1 cellular context compared by ENCODE assay signal in genomic region chr1:109622103-109622892, GRCh38.
TF ChIP-seq lines count a peak whose summit lies in the region.

No MANE protein-coding gene starts in this region.

TF ChIP-seq in IMR-90, 13 proteins besides CTCF, POLR2A, EP300 and RAD21:
- TF ChIP-seq, protein P1, sequence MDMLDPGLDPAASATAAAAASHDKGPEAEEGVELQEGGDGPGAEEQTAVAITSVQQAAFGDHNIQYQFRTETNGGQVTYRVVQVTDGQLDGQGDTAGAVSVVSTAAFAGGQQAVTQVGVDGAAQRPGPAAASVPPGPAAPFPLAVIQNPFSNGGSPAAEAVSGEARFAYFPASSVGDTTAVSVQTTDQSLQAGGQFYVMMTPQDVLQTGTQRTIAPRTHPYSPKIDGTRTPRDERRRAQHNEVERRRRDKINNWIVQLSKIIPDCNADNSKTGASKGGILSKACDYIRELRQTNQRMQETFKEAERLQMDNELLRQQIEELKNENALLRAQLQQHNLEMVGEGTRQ (IDR thresholded peaks at IDR 0.05; ENCODE audit: low read depth, low read length), result no peak
- TF ChIP-seq MAFK (IDR thresholded peaks at IDR 0.05; ENCODE audit: low read depth, low read length) (no peak), CHD1 (IDR thresholded peaks at IDR 0.05; ENCODE audit: low read depth, low read length) (no peak), MXI1 (IDR thresholded peaks at IDR 0.05; ENCODE audit: borderline replicate concordance, low read depth, low read length) (no peak), RFX5 (IDR thresholded peaks at IDR 0.05; ENCODE audit: low read depth, low read length) (no peak), MAZ (IDR thresholded peaks at IDR 0.05; ENCODE audit: borderline replicate concordance, low read depth, low read length) (no peak), SMC3 (IDR thresholded peaks at IDR 0.05; ENCODE audit: low read depth, low read length) (no peak), RCOR1 (IDR thresholded peaks at IDR 0.05; ENCODE audit: insufficient replicate concordance, low read length) (no peak), FOS (IDR thresholded peaks at IDR 0.05; ENCODE audit: low read depth, low read length) (no peak), NFE2L2 (IDR thresholded peaks at IDR 0.05; ENCODE audit: low read depth, low read length) (no peak), BHLHE40 (IDR thresholded peaks at IDR 0.05; ENCODE audit: low read depth, low read length) (no peak), CEBPB (IDR thresholded peaks at IDR 0.05; ENCODE audit: low read depth, low read length) (no peak)
- TF ChIP-seq, protein P2, sequence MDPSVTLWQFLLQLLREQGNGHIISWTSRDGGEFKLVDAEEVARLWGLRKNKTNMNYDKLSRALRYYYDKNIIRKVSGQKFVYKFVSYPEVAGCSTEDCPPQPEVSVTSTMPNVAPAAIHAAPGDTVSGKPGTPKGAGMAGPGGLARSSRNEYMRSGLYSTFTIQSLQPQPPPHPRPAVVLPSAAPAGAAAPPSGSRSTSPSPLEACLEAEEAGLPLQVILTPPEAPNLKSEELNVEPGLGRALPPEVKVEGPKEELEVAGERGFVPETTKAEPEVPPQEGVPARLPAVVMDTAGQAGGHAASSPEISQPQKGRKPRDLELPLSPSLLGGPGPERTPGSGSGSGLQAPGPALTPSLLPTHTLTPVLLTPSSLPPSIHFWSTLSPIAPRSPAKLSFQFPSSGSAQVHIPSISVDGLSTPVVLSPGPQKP (IDR thresholded peaks at IDR 0.05; ENCODE audit: borderline replicate concordance, low read depth, low read length), result no peak
